Comparison of ENCODE assay signal across 1 cellular context in genomic region chr7:108026116-108026515, GRCh38.
TF ChIP-seq lines count a peak whose summit lies in the region.

No MANE protein-coding gene starts in this region.

TF ChIP-seq in K562, 482 proteins besides CTCF, POLR2A, EP300 and RAD21:
- TF ChIP-seq TSHZ1 (CRISPR knock-in tag; IDR thresholded peaks at IDR 0.05) (no peak), CEBPB (tag; IDR thresholded peaks at IDR 0.05) (peak; percentile 50)
